27 cellular contexts compared by ENCODE assay signal in the genomic region with DNA sequence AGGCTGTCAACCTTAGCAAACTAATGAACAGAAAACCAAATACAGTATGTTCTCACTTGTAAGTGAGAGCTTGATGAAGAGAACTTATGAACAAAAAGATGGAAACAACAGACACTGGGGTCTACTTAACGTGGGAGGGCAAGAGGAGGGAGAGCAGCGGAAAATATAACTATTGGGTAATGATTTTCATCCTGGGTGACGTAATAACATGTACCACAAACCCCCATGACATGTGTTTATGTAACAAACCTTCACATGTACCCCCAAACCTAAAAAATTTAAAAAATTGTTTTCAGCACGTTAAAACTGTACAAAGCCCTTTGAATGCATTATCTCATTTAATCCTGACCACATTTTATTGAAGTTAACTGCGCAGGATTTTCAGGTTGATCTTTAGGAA.
"Had no signal": no experiment of that assay in that cellular context is flagged by ENCODE, and none has a peak within 500 bp of the region (broad histone marks: within the 10 kb centered on the region; RNA-seq: fewer than 3 reads in every experiment).

No MANE protein-coding gene starts in this region.

- H3K4me2 ChIP-seq: neural progenitor cell, smooth muscle cell had no signal

- H3K4me1 ChIP-seq: neural progenitor cell, suprapubic skin, testis, transverse colon, upper lobe of left lung, vagina had no signal

- H3K27ac ChIP-seq: neural progenitor cell, ovary, parathyroid adenoma, psoas muscle, skin epidermis, spleen, suprapubic skin, testis, tibial artery, transverse colon, upper lobe of left lung, vagina had no signal

- H3K9me3 ChIP-seq: ovary, psoas muscle, spleen, suprapubic skin, testis, tibial artery, transverse colon, upper lobe of left lung, vagina had no signal

- H3K27me3 ChIP-seq: neural progenitor cell, ovary, spleen, suprapubic skin, testis, tibial artery, transverse colon, upper lobe of left lung, vagina had no signal

- DNase-seq: naive thymus-derived CD4-positive, alpha-beta T cell; natural killer cell; occipital lobe; ovary; posterior cingulate gyrus; psoas muscle; right cardiac atrium; spleen; stimulated activated CD4-positive, alpha-beta T cell treated with anti-CD3 and anti-CD28 coated beads, Interleukin-12 subunit alpha, Interleukin-12 subunit beta, amount 100 ng/mL, for 4 hours; stimulated activated CD4-positive, alpha-beta T cell treated with anti-CD3 and anti-CD28 coated beads, Interleukin-1b, Interleukin-23, amount 100 ng/mL, for 48 hours; stimulated activated CD4-positive, alpha-beta T cell treated with anti-CD3 and anti-CD28 coated beads, Interleukin-4, amount 100 ng/mL, for 1 hour; stimulated activated CD4-positive, alpha-beta T cell treated with anti-CD3 and anti-CD28 coated beads, Interleukin-4, amount 100 ng/mL, for 4 hours; stimulated activated CD8-positive, alpha-beta memory T cell treated with anti-CD3 and anti-CD28 coated beads, Interleukin-4, amount 100 ng/mL, for 48 hours; stimulated activated naive CD4-positive, alpha-beta T cell; stimulated activated naive CD8-positive, alpha-beta T cell treated with anti-CD3 and anti-CD28 coated beads, Interleukin-15, amount 100 ng/mL, for 72 hours; stimulated activated naive CD8-positive, alpha-beta T cell treated with anti-CD3 and anti-CD28 coated beads, Interleukin-15, Interleukin-2, amounts not matched to agents 100 U/mL and 50 U/mL, for 24 hours; substantia nigra; testis; tibial artery; transverse colon; upper lobe of left lung had no signal

- H2AFZ ChIP-seq: neural progenitor cell, parathyroid adenoma had no signal

- H3K79me2 ChIP-seq: parathyroid adenoma had no signal

- H3K4me3 ChIP-seq: neural progenitor cell, ovary, psoas muscle, skin epidermis, smooth muscle cell, spleen, suprapubic skin, testis, tibial artery, transverse colon, upper lobe of left lung, vagina had no signal

- H3K9ac ChIP-seq: neural progenitor cell, parathyroid adenoma had no signal

- H3K36me3 ChIP-seq: neural progenitor cell, ovary, spleen, suprapubic skin, tibial artery, transverse colon, upper lobe of left lung, vagina had no signal
